19 cellular contexts compared by ENCODE assay signal in the genomic region with DNA sequence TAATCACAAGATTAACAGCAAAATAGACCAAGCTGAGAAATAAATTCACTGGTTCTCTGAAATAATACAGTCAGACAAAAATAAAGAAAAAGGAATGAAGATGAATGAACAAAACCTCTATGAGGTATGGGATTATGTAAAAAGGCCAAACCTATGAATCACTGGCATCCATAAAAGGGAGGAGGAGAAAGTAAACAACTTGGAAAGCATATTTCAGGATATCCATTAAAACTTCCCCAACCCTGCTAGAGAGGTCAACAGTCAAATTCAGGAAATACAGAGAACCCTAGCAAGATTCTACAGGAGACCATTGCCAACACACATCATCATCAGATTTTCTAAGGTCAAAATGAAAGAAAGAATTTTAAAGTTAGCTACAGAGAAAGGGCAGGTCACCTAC.
DNase-seq lines count a peak whose midpoint lies in the region; ATAC-seq and TF ChIP-seq lines count a peak whose summit lies in the region.
"Had no signal": no experiment of that assay in that cellular context is flagged by ENCODE, and none has a peak within 500 bp of the region (broad histone marks: within the 10 kb centered on the region; RNA-seq: fewer than 3 reads in every experiment).

No MANE protein-coding gene starts in this region.

- H3K27me3 Mint-ChIP-seq in GM23338 (ENCODE audit: insufficient read depth, low read depth, poor library complexity): peaks cover 2% of the 10 kb centered on the region
- no peaks in the 10 kb centered on the region for H3K27me3 Mint-ChIP-seq in T-cell
- no peaks in the 10 kb centered on the region for H3K27me3 Mint-ChIP-seq in CD8-positive, alpha-beta T cell (ENCODE audit: low read depth)
- H3K27me3 Mint-ChIP-seq: stimulated activated naive CD8-positive, alpha-beta T cell treated with anti-CD3 and anti-CD28 coated beads, Interleukin-15, amount 100 ng/mL, for 72 hours had no signal

- H3K4me3 Mint-ChIP-seq in GM23338 (no peak overlapping the region), T-cell (no peak overlapping the region)
- no peak overlapping the region for H3K4me3 Mint-ChIP-seq in CD8-positive, alpha-beta T cell
- H3K4me3 Mint-ChIP-seq: mesothelial cell of epicardium; stimulated activated naive CD8-positive, alpha-beta T cell treated with anti-CD3 and anti-CD28 coated beads, Interleukin-15, amount 100 ng/mL, for 72 hours had no signal

- CTCF ChIA-PET in RWPE1 (lab: Yijun Ruan, JAX): no interaction called here
- CTCF ChIA-PET in T-cell (lab: Charles Lee): no interaction called here
- CTCF ChIA-PET in CD8-positive, alpha-beta T cell (lab: Charles Lee): no interaction called here

- H3F3A ChIP-seq in GM23338 (replicated peaks; ENCODE audit: low read depth): no peaks in the 10 kb centered on the region

- H3K27ac Mint-ChIP-seq in GM23338 (0 out of 2 replicates have a peak overlapping the region, but pooled peaks have one; percentile 5), T-cell (no peak overlapping the region)
- H3K27ac Mint-ChIP-seq in CD8-positive, alpha-beta T cell: no peak overlapping the region
- H3K27ac Mint-ChIP-seq: mesothelial cell of epicardium; stimulated activated naive CD8-positive, alpha-beta T cell treated with anti-CD3 and anti-CD28 coated beads, Interleukin-15, amount 100 ng/mL, for 72 hours had no signal

- H3K4me3 ChIP-seq in GM23338 (no peak overlapping the region), retinal pigment epithelial cell (ENCODE audit: low read length) (no peak overlapping the region), heart right ventricle (no peak overlapping the region)
- no peak overlapping the region for H3K4me3 ChIP-seq in CD8-positive, alpha-beta T cell (ENCODE audit: low read depth, low read length)
- H3K4me3 ChIP-seq: cardiac muscle cell had no signal

- no peaks in the 10 kb centered on the region for H3K27me3 ChIP-seq in GM23338 (ENCODE audit: insufficient read depth)
- H3K27me3 ChIP-seq in heart right ventricle: no peaks in the 10 kb centered on the region
- no peaks in the 10 kb centered on the region for H3K27me3 ChIP-seq in CD8-positive, alpha-beta T cell (ENCODE audit: insufficient read depth, low read length)
- H3K27me3 ChIP-seq: cardiac muscle cell had no signal

- H2AFZ ChIP-seq in GM23338: 0 out of 2 replicates have a peak overlapping the region, but pooled peaks have one; percentile 8

- no peaks in the 10 kb centered on the region for H3K9me3 ChIP-seq in heart right ventricle
- H3K9me3 ChIP-seq in CD8-positive, alpha-beta T cell (ENCODE audit: low read length): no peaks in the 10 kb centered on the region

- no peak for TF ChIP-seq CTCF in GM23338 (conservative IDR thresholded peaks at IDR 0.05; ENCODE audit: low read depth in 2 of 2)
- no peak for TF ChIP-seq CTCF in RWPE1 (conservative IDR thresholded peaks at IDR 0.05; ENCODE audit: low read depth)
- TF ChIP-seq CTCF in retinal pigment epithelial cell (conservative IDR thresholded peaks at IDR 0.05; ENCODE audit: low read depth, low read length): no peak
- no peak for TF ChIP-seq CTCF in heart right ventricle (IDR thresholded peaks at IDR 0.05)
- TF ChIP-seq CTCF in CD8-positive, alpha-beta T cell (IDR thresholded peaks at IDR 0.05): no peak

- no peaks in the 10 kb centered on the region for H4K20me1 ChIP-seq in GM23338 (replicated peaks; ENCODE audit: insufficient read depth)

- H3K9me3 Mint-ChIP-seq in GM23338: no peaks in the 10 kb centered on the region
- no peaks in the 10 kb centered on the region for H3K9me3 Mint-ChIP-seq in T-cell
- H3K9me3 Mint-ChIP-seq in CD8-positive, alpha-beta T cell: no peaks in the 10 kb centered on the region
- H3K9me3 Mint-ChIP-seq: mesothelial cell of epicardium had no signal

- no peaks in the 10 kb centered on the region for H3K36me3 Mint-ChIP-seq in GM23338 (ENCODE audit: low read depth)
- no peaks in the 10 kb centered on the region for H3K36me3 Mint-ChIP-seq in T-cell
- no peaks in the 10 kb centered on the region for H3K36me3 Mint-ChIP-seq in CD8-positive, alpha-beta T cell
- H3K36me3 Mint-ChIP-seq: mesothelial cell of epicardium had no signal

- POLR2A ChIA-PET in RWPE1 (lab: Yijun Ruan, JAX; ENCODE audit: low non-redundant PET) (no interaction called here), T-cell (lab: Charles Lee) (no interaction called here)
- POLR2A ChIA-PET in CD8-positive, alpha-beta T cell (lab: Charles Lee): no interaction called here

- no peaks in the 10 kb centered on the region for H3K4me1 Mint-ChIP-seq in GM23338
- no peaks in the 10 kb centered on the region for H3K4me1 Mint-ChIP-seq in T-cell
- no peaks in the 10 kb centered on the region for H3K4me1 Mint-ChIP-seq in CD8-positive, alpha-beta T cell (ENCODE audit: low read depth)
- H3K4me1 Mint-ChIP-seq: stimulated activated naive CD8-positive, alpha-beta T cell treated with anti-CD3 and anti-CD28 coated beads, Interleukin-15, amount 100 ng/mL, for 72 hours had no signal

- no peak overlapping the region for H3K4me2 ChIP-seq in GM23338

- no peaks in the 10 kb centered on the region for H3K79me2 ChIP-seq in GM23338 (replicated peaks; ENCODE audit: insufficient read depth)

- H3K27ac ChIP-seq in GM23338 (ENCODE audit: low read depth) (no peak overlapping the region), RWPE1 (no peak overlapping the region), epithelial cell of prostate (no peak overlapping the region), heart right ventricle (no peak overlapping the region)
- H3K27ac ChIP-seq in CD8-positive, alpha-beta T cell (ENCODE audit: low read depth, low read length): no peak overlapping the region
- H3K27ac ChIP-seq: C4-2B, cardiac muscle cell had no signal

- intact Hi-C loops in heart right ventricle (cut with DNase I): no loop called here
- intact Hi-C loops in CD8-positive, alpha-beta T cell (cut with DNase I, micrococcal nuclease): no loop called here

- DNase-seq in GM23338 (ENCODE audit: low spot score) (no peak), RWPE1 (ENCODE audit: low spot score) (peak; percentile 8), epithelial cell of prostate (ENCODE audit: low read depth, low spot score) (peak; percentile 10), retinal pigment epithelial cell (ENCODE audit: low read depth) (peak; percentile 52), T-cell (no peak), heart right ventricle (no peak)
- DNase-seq in CD8-positive, alpha-beta T cell: no peak
- DNase-seq: activated CD4-positive, CD25-positive, alpha-beta regulatory T cell treated with anti-CD3 and anti-CD28 coated beads, Interleukin-2, amount 50 U/mL, for 72 hours; activated CD8-positive, alpha-beta memory T cell treated with anti-CD3 and anti-CD28 coated beads, Interleukin-2, amount 50 U/mL, for 4 hours; effector memory CD4-positive, alpha-beta T cell; head of caudate nucleus; kidney; NCI-H2081 treated with DMSO at 0.1 percent for 48 hours; occipital lobe; stimulated activated CD4-positive, alpha-beta T cell treated with anti-CD3 and anti-CD28 coated beads, Interleukin-12 subunit alpha, Interleukin-12 subunit beta, amount 100 ng/mL, for 4 hours; stimulated activated naive CD8-positive, alpha-beta T cell treated with anti-CD3 and anti-CD28 coated beads, Interleukin-15, amount 100 ng/mL, for 72 hours had no signal

- H3K36me3 ChIP-seq in GM23338 (ENCODE audit: insufficient read depth) (no peaks in the 10 kb centered on the region), heart right ventricle (no peaks in the 10 kb centered on the region)
- no peaks in the 10 kb centered on the region for H3K36me3 ChIP-seq in CD8-positive, alpha-beta T cell (ENCODE audit: insufficient read depth, low read length)
- H3K36me3 ChIP-seq: cardiac muscle cell had no signal

- ATAC-seq in GM23338 (no peak), T-cell (replicated peaks in 1 of 4) (no peak), heart right ventricle (no peak)
- ATAC-seq in CD8-positive, alpha-beta T cell: no peak
- ATAC-seq: stimulated activated naive CD8-positive, alpha-beta T cell treated with anti-CD3 and anti-CD28 coated beads, Interleukin-15, amount 100 ng/mL, for 72 hours had no signal

- H3K4me1 ChIP-seq in GM23338 (ENCODE audit: insufficient read depth) (no peaks in the 10 kb centered on the region), heart right ventricle (no peaks in the 10 kb centered on the region)
- no peaks in the 10 kb centered on the region for H3K4me1 ChIP-seq in CD8-positive, alpha-beta T cell (ENCODE audit: insufficient read depth, low read length)

- peaks cover 9% of the 10 kb centered on the region; the same call in 1 of the 2 replicates for H3K9me2 ChIP-seq in GM23338 (ENCODE audit: insufficient read depth)

Comparison
In these comparisons a context has a peak if more than half of its experiments do, and no peak if none do; other contexts are left out.
1. DNase-seq: peak in RWPE1 (single experiment), epithelial cell of prostate (single experiment) and retinal pigment epithelial cell (single experiment); none in GM23338 (single experiment), T-cell (0 of 34), heart right ventricle (0 of 2) and CD8-positive, alpha-beta T cell (0 of 7).